Comparison of ENCODE assay signal across 1 cellular context in the genomic region with DNA sequence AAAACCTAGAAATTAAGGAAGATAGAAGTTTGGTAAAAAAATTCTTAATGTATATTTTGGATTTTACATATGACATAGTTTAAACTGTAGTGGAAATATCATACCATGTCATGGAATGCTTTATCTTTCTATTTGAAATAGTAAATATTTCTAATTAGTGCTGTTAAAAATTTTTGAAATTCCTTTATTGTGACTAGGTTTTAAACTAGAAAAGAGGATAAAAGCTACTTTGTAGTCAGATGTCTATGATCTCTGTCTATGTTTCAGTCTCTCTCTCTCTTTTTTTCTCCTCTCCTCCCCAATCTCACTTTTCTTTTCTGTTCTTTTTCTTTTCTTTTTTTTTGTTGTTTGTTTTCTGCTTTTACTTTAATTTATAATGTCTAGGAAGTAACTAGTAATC.
TF ChIP-seq lines count a peak whose summit lies in the region.

No MANE protein-coding gene starts in this region.

TF ChIP-seq in WTC11, 78 proteins besides CTCF, POLR2A, EP300 and RAD21 (continued from another document):
- TF ChIP-seq, protein P1, sequence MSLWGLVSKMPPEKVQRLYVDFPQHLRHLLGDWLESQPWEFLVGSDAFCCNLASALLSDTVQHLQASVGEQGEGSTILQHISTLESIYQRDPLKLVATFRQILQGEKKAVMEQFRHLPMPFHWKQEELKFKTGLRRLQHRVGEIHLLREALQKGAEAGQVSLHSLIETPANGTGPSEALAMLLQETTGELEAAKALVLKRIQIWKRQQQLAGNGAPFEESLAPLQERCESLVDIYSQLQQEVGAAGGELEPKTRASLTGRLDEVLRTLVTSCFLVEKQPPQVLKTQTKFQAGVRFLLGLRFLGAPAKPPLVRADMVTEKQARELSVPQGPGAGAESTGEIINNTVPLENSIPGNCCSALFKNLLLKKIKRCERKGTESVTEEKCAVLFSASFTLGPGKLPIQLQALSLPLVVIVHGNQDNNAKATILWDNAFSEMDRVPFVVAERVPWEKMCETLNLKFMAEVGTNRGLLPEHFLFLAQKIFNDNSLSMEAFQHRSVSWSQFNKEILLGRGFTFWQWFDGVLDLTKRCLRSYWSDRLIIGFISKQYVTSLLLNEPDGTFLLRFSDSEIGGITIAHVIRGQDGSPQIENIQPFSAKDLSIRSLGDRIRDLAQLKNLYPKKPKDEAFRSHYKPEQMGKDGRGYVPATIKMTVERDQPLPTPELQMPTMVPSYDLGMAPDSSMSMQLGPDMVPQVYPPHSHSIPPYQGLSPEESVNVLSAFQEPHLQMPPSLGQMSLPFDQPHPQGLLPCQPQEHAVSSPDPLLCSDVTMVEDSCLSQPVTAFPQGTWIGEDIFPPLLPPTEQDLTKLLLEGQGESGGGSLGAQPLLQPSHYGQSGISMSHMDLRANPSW (CRISPR knock-in tag; conservative IDR thresholded peaks at IDR 0.05; ENCODE audit: low read depth) = no peak
- TF ChIP-seq OVOL2 (CRISPR knock-in tag; IDR thresholded peaks at IDR 0.05; ENCODE audit: borderline replicate concordance) = no peak
- TF ChIP-seq JUN (CRISPR knock-in tag; IDR thresholded peaks at IDR 0.05) = no peak
- no peak for TF ChIP-seq ESRRA (CRISPR knock-in tag; IDR thresholded peaks at IDR 0.05; ENCODE audit: borderline replicate concordance)
- TF ChIP-seq TP53 (CRISPR knock-in tag; IDR thresholded peaks at IDR 0.05) = no peak
